In genomic region chrX:8782595-8782994, GRCh38 we compare ENCODE assay signal across 3 cellular contexts.
TF ChIP-seq lines count a peak whose summit lies in the region.

No MANE protein-coding gene starts in this region.

TF ChIP-seq in A549, 52 proteins besides CTCF, POLR2A, EP300 and RAD21:
- TF ChIP-seq ZC3H11A (IDR thresholded peaks at IDR 0.05) = no peak
- no peak for TF ChIP-seq HOXB13 (CRISPR knock-in tag; IDR thresholded peaks at IDR 0.05; ENCODE audit: low read depth)
- TF ChIP-seq BCL3 (IDR thresholded peaks at IDR 0.05) = no peak
- TF ChIP-seq NFE2L2 (conservative IDR thresholded peaks at IDR 0.05; ENCODE audit: low read length) = no peak
- no peak for TF ChIP-seq HES2 (IDR thresholded peaks at IDR 0.05)
- TF ChIP-seq HEYL (CRISPR knock-in tag; IDR thresholded peaks at IDR 0.05) = no peak
- TF ChIP-seq FOXS1 (CRISPR knock-in tag; IDR thresholded peaks at IDR 0.05) = no peak
- TF ChIP-seq SMC3 (IDR thresholded peaks at IDR 0.05) = no peak
- TF ChIP-seq FOSL2 (IDR thresholded peaks at IDR 0.05) = no peak
- TF ChIP-seq FOSL2 (CRISPR knock-in tag; IDR thresholded peaks at IDR 0.05) = no peak
- no peak for TF ChIP-seq HOXA7 (CRISPR knock-in tag; IDR thresholded peaks at IDR 0.05)
- TF ChIP-seq MAX (IDR thresholded peaks at IDR 0.05) = no peak
- TF ChIP-seq ZFP36 (IDR thresholded peaks at IDR 0.05; ENCODE audit: borderline replicate concordance, partially characterized antibody) = no peak
- TF ChIP-seq NR3C1 (IDR thresholded peaks at IDR 0.05) = no peak
- no peak for TF ChIP-seq SREBF2 (IDR thresholded peaks at IDR 0.05)
- TF ChIP-seq HOXB5 (CRISPR knock-in tag; IDR thresholded peaks at IDR 0.05) = no peak
- TF ChIP-seq MAZ (IDR thresholded peaks at IDR 0.05; ENCODE audit: borderline replicate concordance, low read depth, low read length) = no peak
- no peak for TF ChIP-seq PHF8 (IDR thresholded peaks at IDR 0.05; ENCODE audit: borderline replicate concordance, low read depth)
- no peak for TF ChIP-seq E2F6 (IDR thresholded peaks at IDR 0.05; ENCODE audit: borderline replicate concordance, low read depth)

TF ChIP-seq in IMR-90, 13 proteins besides CTCF, POLR2A, EP300 and RAD21:
- TF ChIP-seq SMC3 (IDR thresholded peaks at IDR 0.05; ENCODE audit: low read depth, low read length) = no peak
- TF ChIP-seq ELK1 (IDR thresholded peaks at IDR 0.05; ENCODE audit: borderline replicate concordance, low read depth, low read length) = no peak
- TF ChIP-seq MAZ (IDR thresholded peaks at IDR 0.05; ENCODE audit: borderline replicate concordance, low read depth, low read length) = no peak

TF ChIP-seq in GM12878, 131 proteins besides CTCF, POLR2A, EP300 and RAD21:
- TF ChIP-seq RELB (IDR thresholded peaks at IDR 0.05; ENCODE audit: low read depth) = no peak
- no peak for TF ChIP-seq MTA3 (IDR thresholded peaks at IDR 0.05; ENCODE audit: borderline replicate concordance, low read length)
- no peak for TF ChIP-seq ZNF592 (IDR thresholded peaks at IDR 0.05)
- no peak for TF ChIP-seq ZNF274 (IDR thresholded peaks at IDR 0.05; ENCODE audit: insufficient read depth, insufficient read length)
- no peak for TF ChIP-seq ZNF687 (IDR thresholded peaks at IDR 0.05)
- no peak for TF ChIP-seq POU2F2 (IDR thresholded peaks at IDR 0.05; ENCODE audit: borderline replicate concordance, low read depth, low read length)
- no peak for TF ChIP-seq EZH2 (IDR thresholded peaks at IDR 0.05; ENCODE audit: borderline replicate concordance, control insufficient read depth, low read depth, low read length)
- TF ChIP-seq SRF (IDR thresholded peaks at IDR 0.05; ENCODE audit: low read depth in 2 of 2, low read length in 2 of 2) = no peak
- TF ChIP-seq MYB (IDR thresholded peaks at IDR 0.05; ENCODE audit: borderline replicate concordance, low read depth, low read length) = no peak
- TF ChIP-seq TCF12 (IDR thresholded peaks at IDR 0.05; ENCODE audit: low read depth, low read length) = no peak
- no peak for TF ChIP-seq NR2C1 (IDR thresholded peaks at IDR 0.05)
- no peak for TF ChIP-seq SREBF2 (IDR thresholded peaks at IDR 0.05; ENCODE audit: low read length)
- TF ChIP-seq ATF2 (IDR thresholded peaks at IDR 0.05; ENCODE audit: low read length) = no peak
- TF ChIP-seq ZNF217 (IDR thresholded peaks at IDR 0.05) = no peak
- no peak for TF ChIP-seq CREM (IDR thresholded peaks at IDR 0.05; ENCODE audit: low read depth)
- TF ChIP-seq HDGF (IDR thresholded peaks at IDR 0.05) = no peak
- no peak for TF ChIP-seq NFYA (IDR thresholded peaks at IDR 0.05; ENCODE audit: borderline replicate concordance, low read depth, low read length)
- TF ChIP-seq ZBTB33 (IDR thresholded peaks at IDR 0.05) = no peak
